In the genomic region with DNA sequence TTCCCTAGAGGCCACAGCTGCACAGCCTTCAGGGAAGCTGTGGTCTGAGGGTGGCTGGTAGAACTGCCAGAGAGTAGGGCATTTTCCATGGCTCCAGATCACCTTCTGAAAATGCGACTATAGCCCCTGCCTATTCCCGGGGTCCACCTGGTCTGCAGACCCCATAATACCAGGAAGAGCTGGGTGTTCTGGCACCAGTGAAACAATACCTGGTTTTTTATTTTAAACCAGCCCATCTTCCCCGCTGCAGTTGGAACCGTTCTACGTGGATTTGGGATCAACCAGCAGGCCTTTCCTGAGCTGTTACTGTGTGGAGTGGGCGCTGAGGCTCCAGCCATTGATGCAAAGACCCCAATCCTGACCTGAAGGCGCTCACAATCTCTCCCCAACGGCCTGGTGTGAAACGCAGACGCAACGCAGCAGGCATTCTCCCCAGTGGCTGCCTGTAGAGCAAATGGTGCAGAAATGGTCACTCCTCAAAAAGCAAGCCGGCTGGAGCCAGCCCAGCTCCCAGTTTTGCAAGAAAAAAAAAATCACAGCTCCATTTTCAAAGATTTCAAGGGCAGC, we compare ENCODE assay signal across 19 cellular contexts.
"Had no signal": no experiment of that assay in that cellular context is flagged by ENCODE, and none has a peak within 500 bp of the region (broad histone marks: within the 10 kb centered on the region; RNA-seq: fewer than 3 reads in every experiment).

No MANE protein-coding gene starts in this region.

- H3K27me3 Mint-ChIP-seq: activated CD4-positive, alpha-beta T cell treated with anti-CD3 and anti-CD28 coated beads, Interleukin-2, amount 10 ng/mL, durations not matched to agents 7 days and 5 days; activated naive CD8-positive, alpha-beta T cell; activated T-cell treated with anti-CD3 and anti-CD28 coated beads, Interleukin-2, amount 50 U/mL, for 24 hours; brain; central memory CD8-positive, alpha-beta T cell; T-helper 17 cell; type B pancreatic cell had no signal

- H3K27ac Mint-ChIP-seq: activated CD4-positive, alpha-beta T cell treated with anti-CD3 and anti-CD28 coated beads, Interleukin-2, amount 10 ng/mL, durations not matched to agents 7 days and 5 days; activated naive CD8-positive, alpha-beta T cell; activated T-cell treated with anti-CD3 and anti-CD28 coated beads, Interleukin-2, amount 50 U/mL, for 24 hours; brain; neural progenitor cell; type B pancreatic cell had no signal

- H3K4me1 Mint-ChIP-seq: neural progenitor cell had no signal

- H3K27me3 ChIP-seq: foreskin keratinocyte, neural progenitor cell, SJCRH30 had no signal

- H3K27ac ChIP-seq: foreskin keratinocyte, neural progenitor cell, parathyroid adenoma, SJCRH30 had no signal

- H3K9me3 Mint-ChIP-seq: activated CD4-positive, alpha-beta T cell treated with anti-CD3 and anti-CD28 coated beads, Interleukin-2, amount 10 ng/mL, durations not matched to agents 7 days and 5 days; activated T-cell treated with anti-CD3 and anti-CD28 coated beads, Interleukin-2, amount 50 U/mL, for 24 hours; central memory CD8-positive, alpha-beta T cell; neural progenitor cell; type B pancreatic cell had no signal

- ATAC-seq: foreskin keratinocyte, left cardiac atrium, T-helper 17 cell had no signal

- H3K4me3 Mint-ChIP-seq: activated CD4-positive, alpha-beta T cell treated with anti-CD3 and anti-CD28 coated beads, Interleukin-2, amount 10 ng/mL, durations not matched to agents 7 days and 5 days; activated naive CD8-positive, alpha-beta T cell; activated T-cell treated with anti-CD3 and anti-CD28 coated beads, Interleukin-2, amount 50 U/mL, for 24 hours; brain; central memory CD8-positive, alpha-beta T cell; neural progenitor cell; T-helper 17 cell; type B pancreatic cell had no signal

- H3K36me3 ChIP-seq: SJCRH30 had no signal

- H3K4me3 ChIP-seq: lung, neural progenitor cell, SJCRH30 had no signal

- DNase-seq: activated CD4-positive, alpha-beta T cell treated with anti-CD3 and anti-CD28 coated beads, Interleukin-2, amount 10 ng/mL, durations not matched to agents 7 days and 5 days; amygdala; effector memory CD4-positive, alpha-beta T cell; foreskin keratinocyte; glutamatergic neuron; left cardiac atrium; midbrain; stimulated activated CD4-positive, alpha-beta T cell treated with anti-CD3 and anti-CD28 coated beads, Interleukin-4, amount 100 ng/mL, for 1 hour; stimulated activated naive CD4-positive, alpha-beta T cell treated with Interleukin-2 at 50 U/mL for 16 hours had no signal

- H3K9me3 ChIP-seq: SJCRH30 had no signal

- H3K4me1 ChIP-seq: foreskin keratinocyte, neural progenitor cell, parathyroid adenoma had no signal
